Comparison of ENCODE assay signal across 12 cellular contexts in genomic region chr1:6917067-6917466, GRCh38.
"Had no signal": no experiment of that assay in that cellular context is flagged by ENCODE, and none has a peak within 500 bp of the region (broad histone marks: within the 10 kb centered on the region; RNA-seq: fewer than 3 reads in every experiment).

No MANE protein-coding gene starts in this region.

- H3K4me1 Mint-ChIP-seq: activated CD4-positive, alpha-beta T cell treated with anti-CD3 and anti-CD28 coated beads for 36 hours; activated naive CD8-positive, alpha-beta T cell treated with anti-CD3 and anti-CD28 coated beads, Interleukin-2, amount 50 U/mL, for 24 hours; stimulated activated memory B cell treated with anti-CD40 and anti-IgM and Interleukin-4, amounts not matched to agents 10 μg/mL and 1 μg/mL and 100 μg/mL, for 72 hours had no signal

- H3K27ac Mint-ChIP-seq: activated CD4-positive, alpha-beta T cell treated with anti-CD3 and anti-CD28 coated beads for 36 hours; activated naive CD8-positive, alpha-beta T cell treated with anti-CD3 and anti-CD28 coated beads, Interleukin-2, amount 50 U/mL, for 24 hours; activated T-cell treated with anti-CD3 and anti-CD28 coated beads, Interleukin-2, amount 50 U/mL, for 24 hours; stimulated activated memory B cell treated with anti-CD40 and anti-IgM and Interleukin-4, amounts not matched to agents 10 μg/mL and 1 μg/mL and 100 μg/mL, for 72 hours had no signal

- DNase-seq: activated CD4-positive, alpha-beta T cell treated with anti-CD3 and anti-CD28 coated beads for 36 hours; activated gamma-delta T cell; activated naive CD8-positive, alpha-beta T cell treated with anti-CD3 and anti-CD28 coated beads, Interleukin-2, amount 50 U/mL, for 24 hours; activated T-cell treated with anti-CD3 and anti-CD28 coated beads, Interleukin-2, amount 50 U/mL, for 24 hours; colonic mucosa; heart left ventricle; left lung; mesendoderm; T-helper 1 cell; trophoblast cell; WERI-Rb-1 had no signal

- H3K9me3 Mint-ChIP-seq: activated naive CD8-positive, alpha-beta T cell treated with anti-CD3 and anti-CD28 coated beads, Interleukin-2, amount 50 U/mL, for 24 hours; activated T-cell treated with anti-CD3 and anti-CD28 coated beads, Interleukin-2, amount 50 U/mL, for 24 hours had no signal

- H3K4me3 Mint-ChIP-seq: activated CD4-positive, alpha-beta T cell treated with anti-CD3 and anti-CD28 coated beads for 36 hours; activated naive CD8-positive, alpha-beta T cell treated with anti-CD3 and anti-CD28 coated beads, Interleukin-2, amount 50 U/mL, for 24 hours; activated T-cell treated with anti-CD3 and anti-CD28 coated beads, Interleukin-2, amount 50 U/mL, for 24 hours; stimulated activated memory B cell treated with anti-CD40 and anti-IgM and Interleukin-4, amounts not matched to agents 10 μg/mL and 1 μg/mL and 100 μg/mL, for 72 hours had no signal

- H3K36me3 Mint-ChIP-seq: stimulated activated memory B cell treated with anti-CD40 and anti-IgM and Interleukin-4, amounts not matched to agents 10 μg/mL and 1 μg/mL and 100 μg/mL, for 72 hours had no signal

- ATAC-seq: activated CD4-positive, alpha-beta T cell treated with anti-CD3 and anti-CD28 coated beads for 36 hours; activated naive CD8-positive, alpha-beta T cell treated with anti-CD3 and anti-CD28 coated beads, Interleukin-2, amount 50 U/mL, for 24 hours; heart left ventricle; left lung; stimulated activated memory B cell treated with anti-CD40 and anti-IgM and Interleukin-4, amounts not matched to agents 10 μg/mL and 1 μg/mL and 100 μg/mL, for 72 hours had no signal
